Comparison of ENCODE assay signal across 8 cellular contexts in genomic region chr7:29747645-29748245, GRCh38. TPM values are rescaled to one million over a fixed set of nuclear protein-coding genes. Genes with fewer than 3 reads are reported as not detected.
A peak's percentile ranks its signal among the peaks of the same experiment; 100 is the strongest.
DNase-seq lines count a peak whose midpoint lies in the region; ATAC-seq, FAIRE-seq and TF ChIP-seq lines count a peak whose summit lies in the region.
"Not testable (repeated sequence)": the region's sequence is repeated elsewhere in the genome, so short reads cannot be mapped to it uniquely, and the experiment has no call there.
"Had no signal": no experiment of that assay in that cellular context is flagged by ENCODE, and none has a peak within 500 bp of the region (broad histone marks: within the 10 kb centered on the region; RNA-seq: fewer than 3 reads in every experiment).

No MANE protein-coding gene starts in this region.

- CTCF ChIA-PET in HepG2 (lab: Yijun Ruan, JAX; ENCODE audit: low intra/inter-chr PET ratio, low total read pairs), result not testable (repeated sequence)

- TF ChIP-seq POLR2A in heart left ventricle (IDR thresholded peaks at IDR 0.05); HepG2 (IDR thresholded peaks at IDR 0.05; ENCODE audit: insufficient read depth in 1 of 2, low read depth in 2 of 2, low read length in 2 of 2): not testable (repeated sequence)

- H3K4me1 ChIP-seq in Loucy (ENCODE audit: insufficient read depth, low read length, poor library complexity, severe bottlenecking); heart left ventricle: not testable (repeated sequence)
- peaks cover 13% of the 10 kb centered on the region for H3K4me1 ChIP-seq in HepG2 (ENCODE audit: insufficient read depth, low read length)

- peak; percentile 79 for FAIRE-seq in HepG2 (lab: Jason Lieb, UNC)

- H3K9me2 ChIP-seq in Loucy (replicated peaks; ENCODE audit: low read depth, low read length), result not testable (repeated sequence)

- 33 to 42% (median 39%) methylated on average over 5 of the region's 5 CpGs for WGBS in heart left ventricle, 4 donors
- 6% methylated on average over 5 of the region's 5 CpGs for WGBS in HepG2 (ENCODE audit: low lambda C conversion rate)

- TF ChIP-seq CTCF in Loucy (conservative IDR thresholded peaks at IDR 0.05; ENCODE audit: low read length); epithelial cell of proximal tubule (conservative IDR thresholded peaks at IDR 0.05; ENCODE audit: low read depth, low read length); heart left ventricle (IDR thresholded peaks at IDR 0.05); HepG2 (CRISPR knock-in tag; IDR thresholded peaks at IDR 0.05): not testable (repeated sequence)

- H3K4me2 ChIP-seq in Loucy (ENCODE audit: low read depth, low read length, poor library complexity, severe bottlenecking), result not testable (repeated sequence)
- peak overlapping the region; percentile 58 for H3K4me2 ChIP-seq in HepG2 (ENCODE audit: low read depth, low read length)

- not testable (repeated sequence) for H3K9ac ChIP-seq in Loucy (ENCODE audit: low read depth, low read length, poor library complexity, severe bottlenecking); HepG2 (ENCODE audit: insufficient read depth, low read depth, low read length)

- H3K36me3 ChIP-seq in Loucy (ENCODE audit: insufficient read depth, low read length); heart left ventricle; HepG2 (replicated peaks in 1 of 2; ENCODE audit: control insufficient read depth in 1 of 2, insufficient read depth in 2 of 2, low read length in 2 of 2): not testable (repeated sequence)

- peak overlapping the region in 2 of 12 donors; percentile 2 to 57 for H3K27ac ChIP-seq in heart left ventricle
- H3K27ac ChIP-seq in HepG2 (ENCODE audit: extremely low read length, insufficient read depth, low read length), result not testable (repeated sequence)

- BruUV-seq in HepG2 (replicated peaks; lab: Mats Ljungman, UMichigan), result not testable (repeated sequence)

- H3F3A ChIP-seq in Loucy (ENCODE audit: low read depth), result not testable (repeated sequence)

- H3K4me3 ChIP-seq in Loucy (ENCODE audit: low read length, poor library complexity, severe bottlenecking); epithelial cell of proximal tubule (ENCODE audit: low read depth, low read length); heart left ventricle; HepG2 (replicated peaks in 1 of 3; ENCODE audit: insufficient read depth in 1 of 3, low read depth in 2 of 3, low read length in 3 of 3): not testable (repeated sequence)

- not testable (repeated sequence) for H4K20me1 ChIP-seq in Loucy (ENCODE audit: insufficient read depth, low read length, poor library complexity, severe bottlenecking); HepG2 (ENCODE audit: insufficient read depth, low read length)

- H3K79me2 ChIP-seq in Loucy (ENCODE audit: insufficient read depth, low read length); HepG2 (ENCODE audit: insufficient read depth, low read length): not testable (repeated sequence)

- ATAC-seq in heart left ventricle, result peak in 3 of 4 donors; percentile 45 to 65 (median 60)
- peak; percentile 96 for ATAC-seq in HepG2

- H2AFZ ChIP-seq in Loucy (ENCODE audit: low read length), result peak overlapping the region; percentile 27; the same call in 1 of the 2 replicates
- not testable (repeated sequence) for H2AFZ ChIP-seq in HepG2 (ENCODE audit: low read length)

- not testable (repeated sequence) for TF ChIP-seq EP300 in HepG2 (IDR thresholded peaks at IDR 0.05; ENCODE audit: low read depth in 2 of 2, low read length in 2 of 2); HepG2 (CRISPR knock-in tag; IDR thresholded peaks at IDR 0.05; ENCODE audit: borderline replicate concordance)

- H3K9me3 ChIP-seq in Loucy (ENCODE audit: insufficient read depth, low read depth, low read length); heart left ventricle; HepG2 (ENCODE audit: low read length): not testable (repeated sequence)

- not testable (repeated sequence) for H3K27me3 ChIP-seq in Loucy (ENCODE audit: insufficient read depth, low read length, poor library complexity, severe bottlenecking); heart left ventricle
- H3K27me3 ChIP-seq in HepG2 (ENCODE audit: control insufficient read depth in 1 of 2, insufficient read depth in 2 of 2, low read length in 2 of 2), result peaks cover 0 to 12% of the 10 kb centered on the region in 2 experiments; a peak in 1 of 5 replicates

- POLR2A ChIA-PET in HepG2 (lab: Yijun Ruan, JAX), result not testable (repeated sequence)

- intact Hi-C loops in heart left ventricle (cut with DNase I) (loop anchor here (1.0 to 10.0 kb wide), 8 partner anchors 95 to 327 kb away; no protein-coding TSS in a partner anchor), HepG2 (cut with micrococcal nuclease; ENCODE audit: unreplicated experiment) (loop anchor here (1.0 kb wide), 1 partner anchor 174 kb away; no protein-coding TSS in a partner anchor)

- DNase-seq in DMS153 treated with DMSO at 0.1 percent for 48 hours (lab: John Stamatoyannopoulos, UW; ENCODE audit: unreplicated experiment) (peak; percentile 38), SK-MEL-5 (ENCODE audit: low read depth, low spot score) (peak; percentile 40), epithelial cell of proximal tubule (ENCODE audit: low read depth) (peak; percentile 13), HepG2 (ENCODE audit: low spot score) (peak; percentile 78), renal cortical epithelial cell (ENCODE audit: low read depth) (peak; percentile 29)
- not testable (repeated sequence) for DNase-seq in heart left ventricle

- in situ Hi-C loops in SK-MEL-5 (cut with HindIII; ENCODE audit: low pct_unique_long_range_greater_than_20kb, low sequenced_read_pairs); HepG2 (cut with HindIII; ENCODE audit: extremely low pct_ligation_motif_present, low pct_unique_long_range_greater_than_20kb): not testable (repeated sequence)

- TF ChIP-seq RAD21 in HepG2 (CRISPR knock-in tag; IDR thresholded peaks at IDR 0.05), result not testable (repeated sequence)

TF ChIP-seq in HepG2, 621 proteins besides CTCF, POLR2A, EP300 and RAD21 (continues in another document):
- TF ChIP-seq CEBPB (IDR thresholded peaks at IDR 0.05; ENCODE audit: borderline replicate concordance, low read depth, low read length) (peak; percentile 35; the same call in 1 of the 2 replicates), NR2F6 (IDR thresholded peaks at IDR 0.05) (peak; percentile 95), NR2F6 (CRISPR knock-in tag; IDR thresholded peaks at IDR 0.05) (peak; percentile 94), MED1 (CRISPR knock-in tag; IDR thresholded peaks at IDR 0.05) (peak; percentile 20; the same call in 1 of the 2 replicates), FOXP4 (CRISPR knock-in tag; IDR thresholded peaks at IDR 0.05) (peak; percentile 44; the same call in 1 of the 2 replicates)

RNA-seq across cellular contexts. Expression of gene WIPF3, which starts 58.6 kb away (rescaled TPM):
- total RNA-seq in SK-MEL-5 (2014; rRNA removed; shearing (Covaris generic)), result 3.6 and 4.1 TPM in 2 replicates
- 8.5 and 9.1 TPM in 2 replicates for polyA plus RNA-seq in SK-MEL-5 (2015; cell fraction: cytosol; rRNA removed)
- 4.7 TPM in 2 replicates for polyA plus RNA-seq in SK-MEL-5 (2015; cell fraction: nucleus; rRNA removed)
- 0.23 and 0.36 TPM in 2 replicates for total RNA-seq in epithelial cell of proximal tubule
- total RNA-seq in heart left ventricle, result 10 to 100 TPM in 2 of 9 donors, 1 to 10 TPM in 7; 2.6 to 16.5 (median 6.8) TPM
- polyA plus RNA-seq in heart left ventricle, result 1 to 10 TPM; 1.2 to 4.5 TPM
- 0.06 TPM in 1 of 2 replicates, not detected in the other for total RNA-seq in HepG2 (2016; rRNA removed; fragmentation: Illumina TruSeq; extraction: Trizol)
- total RNA-seq in HepG2 (2016; cell fraction: cytosol; rRNA removed; fragmentation: Illumina TruSeq; extraction: Trizol; ENCODE audit: low read depth), result 0.09 TPM in 1 of 2 replicates, not detected in the other
- total RNA-seq in HepG2 (2016; cell fraction: insoluble cytoplasmic fraction; rRNA removed; fragmentation: Illumina TruSeq; extraction: Trizol), result 0.04 TPM in 2 replicates
- 0.07 and 0.09 TPM in 2 replicates for total RNA-seq in HepG2 (2016; cell fraction: membrane; rRNA removed; fragmentation: Illumina TruSeq; extraction: Trizol)
- not detected in 2 replicates for total RNA-seq in HepG2 (2016; cell fraction: nucleus; rRNA removed; fragmentation: Illumina TruSeq; extraction: Trizol)
- 0.01 and 0.03 TPM in 2 replicates for polyA plus RNA-seq in HepG2 (2011; rRNA removed)
- polyA plus RNA-seq in HepG2 (2011; cell fraction: cytosol; rRNA removed), result 0.01 and 0.03 TPM in 2 replicates
- 0.03 TPM in 1 of 2 replicates, not detected in the other for polyA plus RNA-seq in HepG2 (2011; cell fraction: nucleus; rRNA removed)
- not detected in 2 replicates for polyA plus RNA-seq in HepG2 (2012)
- polyA plus RNA-seq in HepG2 (2016; cell fraction: cytosol; fragmentation: Illumina TruSeq; extraction: Trizol; ENCODE audit: low read depth), result 0.16 TPM in 2 replicates
- polyA plus RNA-seq in HepG2 (2016; cell fraction: insoluble cytoplasmic fraction; fragmentation: Illumina TruSeq; extraction: Trizol; ENCODE audit: low read depth), result 0.11 and 0.13 TPM in 2 replicates
- polyA plus RNA-seq in HepG2 (2016; cell fraction: membrane; fragmentation: Illumina TruSeq; extraction: Trizol; ENCODE audit: low read depth), result 0.29 and 0.41 TPM in 2 replicates
- polyA plus RNA-seq in HepG2 (2016; cell fraction: nucleus; fragmentation: Illumina TruSeq; extraction: Trizol; ENCODE audit: insufficient read depth, low read depth), result 0.19 and 0.22 TPM in 2 replicates
- 0.04 TPM in 1 of 2 replicates, not detected in the other for polyA minus RNA-seq in HepG2 (2011; rRNA and poly(A)+ RNA removed; ENCODE audit: low replicate concordance)
- not detected in 2 replicates for polyA minus RNA-seq in HepG2 (2011; cell fraction: cytosol; rRNA and poly(A)+ RNA removed)
- 0.13 TPM in 1 of 2 replicates, not detected in the other for polyA minus RNA-seq in HepG2 (2011; cell fraction: nucleus; rRNA and poly(A)+ RNA removed)
- 0.35 TPM in 1 of 2 replicates, not detected in the other for total RNA-seq in renal cortical epithelial cell
- total RNA-seq: M059J had no signal
